ENCODE assay signal across 1 cellular context in genomic region chr2:152200101-152200500, GRCh38.
TF ChIP-seq lines count a peak whose summit lies in the region.

No MANE protein-coding gene starts in this region.

TF ChIP-seq in IMR-90, 13 proteins besides CTCF, POLR2A, EP300 and RAD21:
- TF ChIP-seq MXI1 (IDR thresholded peaks at IDR 0.05; ENCODE audit: borderline replicate concordance, low read depth, low read length) (no peak), RCOR1 (IDR thresholded peaks at IDR 0.05; ENCODE audit: insufficient replicate concordance, low read length) (no peak), NFE2L2 (IDR thresholded peaks at IDR 0.05; ENCODE audit: low read depth, low read length) (no peak), FOS (IDR thresholded peaks at IDR 0.05; ENCODE audit: low read depth, low read length) (no peak), MAFK (IDR thresholded peaks at IDR 0.05; ENCODE audit: low read depth, low read length) (no peak), RFX5 (IDR thresholded peaks at IDR 0.05; ENCODE audit: low read depth, low read length) (no peak), CHD1 (IDR thresholded peaks at IDR 0.05; ENCODE audit: low read depth, low read length) (no peak), BHLHE40 (IDR thresholded peaks at IDR 0.05; ENCODE audit: low read depth, low read length) (no peak), CEBPB (IDR thresholded peaks at IDR 0.05; ENCODE audit: low read depth, low read length) (no peak), MAZ (IDR thresholded peaks at IDR 0.05; ENCODE audit: borderline replicate concordance, low read depth, low read length) (no peak)
- TF ChIP-seq, protein P1, sequence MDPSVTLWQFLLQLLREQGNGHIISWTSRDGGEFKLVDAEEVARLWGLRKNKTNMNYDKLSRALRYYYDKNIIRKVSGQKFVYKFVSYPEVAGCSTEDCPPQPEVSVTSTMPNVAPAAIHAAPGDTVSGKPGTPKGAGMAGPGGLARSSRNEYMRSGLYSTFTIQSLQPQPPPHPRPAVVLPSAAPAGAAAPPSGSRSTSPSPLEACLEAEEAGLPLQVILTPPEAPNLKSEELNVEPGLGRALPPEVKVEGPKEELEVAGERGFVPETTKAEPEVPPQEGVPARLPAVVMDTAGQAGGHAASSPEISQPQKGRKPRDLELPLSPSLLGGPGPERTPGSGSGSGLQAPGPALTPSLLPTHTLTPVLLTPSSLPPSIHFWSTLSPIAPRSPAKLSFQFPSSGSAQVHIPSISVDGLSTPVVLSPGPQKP (IDR thresholded peaks at IDR 0.05; ENCODE audit: borderline replicate concordance, low read depth, low read length): no peak
TF ChIP-seq in IMR-90: peak in this region for 0.
